ENCODE assay signal across 1 cellular context in the genomic region with DNA sequence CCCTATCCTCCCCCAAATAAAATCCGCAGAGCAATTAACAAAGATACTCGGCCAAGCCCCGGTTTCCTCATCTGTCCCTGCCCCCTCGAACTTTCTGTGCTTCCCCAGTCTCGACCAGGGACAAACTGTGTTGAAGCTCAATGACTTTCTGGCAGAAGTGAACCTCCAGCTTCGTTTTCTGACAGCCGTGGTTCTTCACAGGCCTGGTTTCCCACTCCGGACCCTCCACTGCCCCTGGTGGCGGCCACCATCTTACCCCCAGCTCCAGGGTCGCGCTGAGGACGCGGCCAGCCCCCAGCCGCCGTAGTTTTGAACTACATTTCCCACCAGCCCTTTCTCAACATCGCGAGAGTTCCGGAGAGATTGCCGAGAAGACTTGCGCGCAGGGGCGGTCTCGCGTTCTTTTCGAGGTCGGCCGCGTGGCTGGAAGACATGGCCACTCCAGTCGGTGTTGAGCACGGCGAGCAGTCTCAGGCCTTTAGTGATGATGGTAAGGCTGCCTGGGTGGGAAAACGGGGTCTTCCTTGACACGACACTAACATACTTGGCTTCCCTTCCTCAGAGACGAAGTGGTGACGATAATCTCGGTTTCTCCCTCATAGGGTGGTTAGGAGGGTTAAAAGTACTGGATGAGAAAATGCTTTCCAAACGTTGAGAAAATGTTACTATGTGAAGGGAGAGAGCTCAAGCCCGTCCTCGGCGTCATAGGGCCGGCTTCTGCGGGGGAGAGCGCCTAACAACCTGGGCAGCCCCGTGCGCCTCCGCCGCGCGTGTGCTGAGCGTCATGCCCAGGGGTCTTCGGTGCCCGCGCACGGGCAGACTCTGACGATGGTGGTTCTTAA.
TF ChIP-seq lines count a peak whose summit lies in the region.

No MANE protein-coding gene starts in this region.

TF ChIP-seq in GM12878, 131 proteins besides CTCF, POLR2A, EP300 and RAD21 (continued from another document and continues in another):
- TF ChIP-seq NKRF (conservative IDR thresholded peaks at IDR 0.05) (peak; percentile 83), TAF1 (IDR thresholded peaks at IDR 0.05; ENCODE audit: borderline replicate concordance, low read depth, low read length) (peak; percentile 97), E2F8 (IDR thresholded peaks at IDR 0.05; ENCODE audit: low read depth, partially characterized antibody) (no peak), HDAC6 (IDR thresholded peaks at IDR 0.05; ENCODE audit: unreplicated experiment) (peak; percentile 37), RB1 (IDR thresholded peaks at IDR 0.05; ENCODE audit: borderline replicate concordance) (no peak), BMI1 (IDR thresholded peaks at IDR 0.05; ENCODE audit: borderline replicate concordance) (no peak), CBX5 (IDR thresholded peaks at IDR 0.05; ENCODE audit: low read depth) (0 out of 2 replicates have a peak, but pooled peaks have one; percentile 28), ETV6 (conservative IDR thresholded peaks at IDR 0.05 in 1 of 2, IDR thresholded peaks at IDR 0.05 in 1 of 2; ENCODE audit: borderline replicate concordance in 1 of 2, low read depth in 1 of 2) (no peak), ASH2L (IDR thresholded peaks at IDR 0.05; ENCODE audit: borderline replicate concordance, low read depth) (no peak), CHD2 (IDR thresholded peaks at IDR 0.05; ENCODE audit: borderline replicate concordance, low read depth, low read length) (peak; percentile 100), CHD1 (IDR thresholded peaks at IDR 0.05; ENCODE audit: low read depth, low read length) (0 out of 2 replicates have a peak, but pooled peaks have one; percentile 67), MTA2 (IDR thresholded peaks at IDR 0.05; ENCODE audit: low read depth) (no peak), SMC3 (IDR thresholded peaks at IDR 0.05; ENCODE audit: borderline replicate concordance, low read length) (no peak), PBX3 (IDR thresholded peaks at IDR 0.05; ENCODE audit: insufficient replicate concordance, low read depth, low read length) (no peak), PML (IDR thresholded peaks at IDR 0.05; ENCODE audit: low read length) (peak; percentile 96; the same call in 1 of the 2 replicates), NFXL1 (IDR thresholded peaks at IDR 0.05; ENCODE audit: borderline replicate concordance) (no peak), KLF5 (IDR thresholded peaks at IDR 0.05; ENCODE audit: partially characterized antibody) (peak; percentile 46), TARDBP (IDR thresholded peaks at IDR 0.05; ENCODE audit: borderline replicate concordance) (no peak), SMAD5 (IDR thresholded peaks at IDR 0.05; ENCODE audit: low read depth) (peak; percentile 93), CREB1 (IDR thresholded peaks at IDR 0.05; ENCODE audit: low read depth) (peak; percentile 75), SPI1 (IDR thresholded peaks at IDR 0.05; ENCODE audit: borderline replicate concordance, insufficient read depth, low read depth, low read length) (no peak), SREBF1 (IDR thresholded peaks at IDR 0.05; ENCODE audit: low read length) (peak; percentile 74; the same call in 1 of the 2 replicates), WRNIP1 (IDR thresholded peaks at IDR 0.05; ENCODE audit: borderline replicate concordance, low read depth, low read length) (no peak; the same call in 1 of the 2 replicates), ATF7 (IDR thresholded peaks at IDR 0.05; ENCODE audit: low read depth) (no peak), NRF1 (conservative IDR thresholded peaks at IDR 0.05; ENCODE audit: low read depth, low read length) (no peak), RAD51 (IDR thresholded peaks at IDR 0.05) (0 out of 2 replicates have a peak, but pooled peaks have one; percentile 17), MEF2A (IDR thresholded peaks at IDR 0.05; ENCODE audit: insufficient read depth, low read depth, low read length) (0 out of 2 replicates have a peak, but pooled peaks have one; percentile 7), SP1 (IDR thresholded peaks at IDR 0.05; ENCODE audit: low read depth, low read length) (peak; percentile 31), SRF (IDR thresholded peaks at IDR 0.05; ENCODE audit: low read depth in 2 of 2, low read length in 2 of 2) (no peak), POU2F2 (IDR thresholded peaks at IDR 0.05; ENCODE audit: borderline replicate concordance, low read depth, low read length) (peak; percentile 86; the same call in 2 of the 3 replicates), SREBF2 (IDR thresholded peaks at IDR 0.05; ENCODE audit: low read length) (no peak), ZNF217 (IDR thresholded peaks at IDR 0.05) (no peak), NR2C1 (IDR thresholded peaks at IDR 0.05) (peak; percentile 67), TCF3 (IDR thresholded peaks at IDR 0.05; ENCODE audit: borderline replicate concordance, insufficient read depth, low read depth, low read length) (0 out of 2 replicates have a peak, but pooled peaks have one; percentile 34), ZBED1 (IDR thresholded peaks at IDR 0.05; ENCODE audit: borderline replicate concordance) (peak; percentile 56; the same call in 1 of the 2 replicates), ZNF24 (IDR thresholded peaks at IDR 0.05) (no peak), LARP7 (IDR thresholded peaks at IDR 0.05) (0 out of 2 replicates have a peak, but pooled peaks have one; percentile 59), CHD4 (IDR thresholded peaks at IDR 0.05) (no peak), ZNF592 (IDR thresholded peaks at IDR 0.05) (no peak)
- TF ChIP-seq, protein P1, sequence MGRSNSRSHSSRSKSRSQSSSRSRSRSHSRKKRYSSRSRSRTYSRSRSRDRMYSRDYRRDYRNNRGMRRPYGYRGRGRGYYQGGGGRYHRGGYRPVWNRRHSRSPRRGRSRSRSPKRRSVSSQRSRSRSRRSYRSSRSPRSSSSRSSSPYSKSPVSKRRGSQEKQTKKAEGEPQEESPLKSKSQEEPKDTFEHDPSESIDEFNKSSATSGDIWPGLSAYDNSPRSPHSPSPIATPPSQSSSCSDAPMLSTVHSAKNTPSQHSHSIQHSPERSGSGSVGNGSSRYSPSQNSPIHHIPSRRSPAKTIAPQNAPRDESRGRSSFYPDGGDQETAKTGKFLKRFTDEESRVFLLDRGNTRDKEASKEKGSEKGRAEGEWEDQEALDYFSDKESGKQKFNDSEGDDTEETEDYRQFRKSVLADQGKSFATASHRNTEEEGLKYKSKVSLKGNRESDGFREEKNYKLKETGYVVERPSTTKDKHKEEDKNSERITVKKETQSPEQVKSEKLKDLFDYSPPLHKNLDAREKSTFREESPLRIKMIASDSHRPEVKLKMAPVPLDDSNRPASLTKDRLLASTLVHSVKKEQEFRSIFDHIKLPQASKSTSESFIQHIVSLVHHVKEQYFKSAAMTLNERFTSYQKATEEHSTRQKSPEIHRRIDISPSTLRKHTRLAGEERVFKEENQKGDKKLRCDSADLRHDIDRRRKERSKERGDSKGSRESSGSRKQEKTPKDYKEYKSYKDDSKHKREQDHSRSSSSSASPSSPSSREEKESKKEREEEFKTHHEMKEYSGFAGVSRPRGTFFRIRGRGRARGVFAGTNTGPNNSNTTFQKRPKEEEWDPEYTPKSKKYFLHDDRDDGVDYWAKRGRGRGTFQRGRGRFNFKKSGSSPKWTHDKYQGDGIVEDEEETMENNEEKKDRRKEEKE (IDR thresholded peaks at IDR 0.05) = no peak
- TF ChIP-seq, protein P2, sequence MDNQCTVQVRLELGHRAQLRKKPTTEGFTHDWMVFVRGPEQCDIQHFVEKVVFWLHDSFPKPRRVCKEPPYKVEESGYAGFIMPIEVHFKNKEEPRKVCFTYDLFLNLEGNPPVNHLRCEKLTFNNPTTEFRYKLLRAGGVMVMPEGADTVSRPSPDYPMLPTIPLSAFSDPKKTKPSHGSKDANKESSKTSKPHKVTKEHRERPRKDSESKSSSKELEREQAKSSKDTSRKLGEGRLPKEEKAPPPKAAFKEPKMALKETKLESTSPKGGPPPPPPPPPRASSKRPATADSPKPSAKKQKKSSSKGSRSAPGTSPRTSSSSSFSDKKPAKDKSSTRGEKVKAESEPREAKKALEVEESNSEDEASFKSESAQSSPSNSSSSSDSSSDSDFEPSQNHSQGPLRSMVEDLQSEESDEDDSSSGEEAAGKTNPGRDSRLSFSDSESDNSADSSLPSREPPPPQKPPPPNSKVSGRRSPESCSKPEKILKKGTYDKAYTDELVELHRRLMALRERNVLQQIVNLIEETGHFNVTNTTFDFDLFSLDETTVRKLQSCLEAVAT (IDR thresholded peaks at IDR 0.05) = no peak
- TF ChIP-seq, protein P3, sequence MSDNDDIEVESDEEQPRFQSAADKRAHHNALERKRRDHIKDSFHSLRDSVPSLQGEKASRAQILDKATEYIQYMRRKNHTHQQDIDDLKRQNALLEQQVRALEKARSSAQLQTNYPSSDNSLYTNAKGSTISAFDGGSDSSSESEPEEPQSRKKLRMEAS (IDR thresholded peaks at IDR 0.05; ENCODE audit: low read depth, low read length) = peak; percentile 96
- TF ChIP-seq, protein P4, sequence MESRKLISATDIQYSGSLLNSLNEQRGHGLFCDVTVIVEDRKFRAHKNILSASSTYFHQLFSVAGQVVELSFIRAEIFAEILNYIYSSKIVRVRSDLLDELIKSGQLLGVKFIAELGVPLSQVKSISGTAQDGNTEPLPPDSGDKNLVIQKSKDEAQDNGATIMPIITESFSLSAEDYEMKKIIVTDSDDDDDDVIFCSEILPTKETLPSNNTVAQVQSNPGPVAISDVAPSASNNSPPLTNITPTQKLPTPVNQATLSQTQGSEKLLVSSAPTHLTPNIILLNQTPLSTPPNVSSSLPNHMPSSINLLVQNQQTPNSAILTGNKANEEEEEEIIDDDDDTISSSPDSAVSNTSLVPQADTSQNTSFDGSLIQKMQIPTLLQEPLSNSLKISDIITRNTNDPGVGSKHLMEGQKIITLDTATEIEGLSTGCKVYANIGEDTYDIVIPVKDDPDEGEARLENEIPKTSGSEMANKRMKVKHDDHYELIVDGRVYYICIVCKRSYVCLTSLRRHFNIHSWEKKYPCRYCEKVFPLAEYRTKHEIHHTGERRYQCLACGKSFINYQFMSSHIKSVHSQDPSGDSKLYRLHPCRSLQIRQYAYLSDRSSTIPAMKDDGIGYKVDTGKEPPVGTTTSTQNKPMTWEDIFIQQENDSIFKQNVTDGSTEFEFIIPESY (IDR thresholded peaks at IDR 0.05) = no peak
